ENCODE assay signal across 27 cellular contexts in genomic region chr16:11986521-11987057, GRCh38. TPM values are rescaled to one million over a fixed set of nuclear protein-coding genes. Genes with fewer than 3 reads are reported as not detected.
"Had no signal": no experiment of that assay in that cellular context is flagged by ENCODE, and none has a peak within 500 bp of the region (broad histone marks: within the 10 kb centered on the region; RNA-seq: fewer than 3 reads in every experiment).

No MANE protein-coding gene starts in this region.

- H3K27ac ChIP-seq: adrenal gland, body of pancreas, gastroesophageal sphincter, heart right ventricle, neural progenitor cell, pancreas, tibial nerve, vagina had no signal

- H3K36me3 ChIP-seq: adrenal gland, gastroesophageal sphincter, neural progenitor cell, pancreas, tibial nerve, vagina had no signal

- H3K4me2 ChIP-seq: neural progenitor cell had no signal

- FAIRE-seq: islet of Langerhans, pancreas had no signal

- H3K36me3 Mint-ChIP-seq: neural progenitor cell had no signal

- H3K9me3 Mint-ChIP-seq: activated CD4-positive, alpha-beta T cell treated with anti-CD3 and anti-CD28 coated beads, Interleukin-2, amount 10 ng/mL, durations not matched to agents 24 days and 14 days; activated naive CD4-positive, alpha-beta T cell treated with anti-CD3 and anti-CD28 coated beads, Interleukin-2, amount 50 U/mL, for 24 hours; central memory CD8-positive, alpha-beta T cell; neural progenitor cell had no signal

- H3K4me3 Mint-ChIP-seq: activated CD4-positive, alpha-beta T cell treated with anti-CD3 and anti-CD28 coated beads, Interleukin-2, amount 10 ng/mL, durations not matched to agents 24 days and 14 days; activated CD8-positive, alpha-beta T cell treated with anti-CD3 and anti-CD28 coated beads, Interleukin-2, amount 10 ng/mL, durations not matched to agents 7 days and 5 days; activated naive CD4-positive, alpha-beta T cell treated with anti-CD3 and anti-CD28 coated beads, Interleukin-2, amount 50 U/mL, for 24 hours; central memory CD8-positive, alpha-beta T cell; neural progenitor cell had no signal

- H3K4me1 ChIP-seq: adrenal gland, body of pancreas, gastroesophageal sphincter, pancreas, tibial nerve had no signal

- H3K27ac Mint-ChIP-seq: activated CD4-positive, alpha-beta T cell treated with anti-CD3 and anti-CD28 coated beads, Interleukin-2, amount 10 ng/mL, durations not matched to agents 24 days and 14 days; activated CD8-positive, alpha-beta T cell treated with anti-CD3 and anti-CD28 coated beads, Interleukin-2, amount 10 ng/mL, durations not matched to agents 7 days and 5 days; activated naive CD4-positive, alpha-beta T cell treated with anti-CD3 and anti-CD28 coated beads, Interleukin-2, amount 50 U/mL, for 24 hours; neural progenitor cell had no signal

- H3K27me3 ChIP-seq: adrenal gland, body of pancreas, gastroesophageal sphincter, heart right ventricle, neural progenitor cell, pancreas, tibial nerve, vagina had no signal

- H2AFZ ChIP-seq: neural progenitor cell had no signal

- ATAC-seq: activated CD8-positive, alpha-beta T cell treated with anti-CD3 and anti-CD28 coated beads, Interleukin-2, amount 10 ng/mL, durations not matched to agents 7 days and 5 days; body of pancreas; gastroesophageal sphincter; heart right ventricle; pancreas had no signal

- H3K4me3 ChIP-seq: adrenal gland, body of pancreas, gastroesophageal sphincter, heart right ventricle, lung, neural progenitor cell, pancreas, tibial nerve, vagina had no signal

- H3K9me3 ChIP-seq: adrenal gland, body of pancreas, gastroesophageal sphincter, heart right ventricle, pancreas, tibial nerve, vagina had no signal

- DNase-seq: activated CD4-positive, alpha-beta T cell treated with anti-CD3 and anti-CD28 coated beads, Interleukin-2, amount 10 ng/mL, durations not matched to agents 24 days and 14 days; activated CD4-positive, CD25-positive, alpha-beta regulatory T cell; activated CD8-positive, alpha-beta memory T cell treated with anti-CD3 and anti-CD28 coated beads, Interleukin-2, amount 50 U/mL, for 4 hours; activated CD8-positive, alpha-beta T cell treated with anti-CD3 and anti-CD28 coated beads, Interleukin-2, amount 10 ng/mL, durations not matched to agents 7 days and 5 days; activated effector memory CD4-positive, alpha-beta T cell treated with anti-CD3 and anti-CD28 coated beads, Interleukin-2, amount 50 U/mL, for 16 hours; activated T-cell treated with anti-CD3 and anti-CD28 coated beads, Interleukin-2, amount 50 U/mL, for 48 hours; adrenal gland; body of pancreas; effector memory CD4-positive, alpha-beta T cell; heart right ventricle; midbrain; pancreas; stimulated activated CD4-positive, alpha-beta T cell treated with anti-CD3 and anti-CD28 coated beads, Interleukin-15, amount 100 ng/mL, for 24 hours; stimulated activated CD4-positive, alpha-beta T cell treated with anti-CD3 and anti-CD28 coated beads, Interleukin-4, amount 100 ng/mL, for 24 hours; stimulated activated naive CD4-positive, alpha-beta T cell; substantia nigra; T-helper 2 cell had no signal

- H3K27me3 Mint-ChIP-seq: activated CD4-positive, alpha-beta T cell treated with anti-CD3 and anti-CD28 coated beads, Interleukin-2, amount 10 ng/mL, durations not matched to agents 24 days and 14 days; activated naive CD4-positive, alpha-beta T cell treated with anti-CD3 and anti-CD28 coated beads, Interleukin-2, amount 50 U/mL, for 24 hours; central memory CD8-positive, alpha-beta T cell had no signal

- H3K9ac ChIP-seq: neural progenitor cell had no signal

- H3K4me1 Mint-ChIP-seq: neural progenitor cell had no signal

RNA-seq across cellular contexts. Expression of gene TNFRSF17, which starts 21.6 kb away (rescaled TPM):
- total RNA-seq: activated CD4-positive, alpha-beta T cell treated with anti-CD3 and anti-CD28 coated beads, Interleukin-2, amount 10 ng/mL, durations not matched to agents 24 days and 14 days; activated CD8-positive, alpha-beta T cell treated with anti-CD3 and anti-CD28 coated beads, Interleukin-2, amount 10 ng/mL, durations not matched to agents 7 days and 5 days; adrenal gland; body of pancreas; heart right ventricle; myocyte; skeletal muscle tissue; tibial nerve; vagina had no signal
- polyA plus RNA-seq: heart right ventricle, pancreas had no signal
